Comparison of ENCODE assay signal across 27 cellular contexts in the genomic region with DNA sequence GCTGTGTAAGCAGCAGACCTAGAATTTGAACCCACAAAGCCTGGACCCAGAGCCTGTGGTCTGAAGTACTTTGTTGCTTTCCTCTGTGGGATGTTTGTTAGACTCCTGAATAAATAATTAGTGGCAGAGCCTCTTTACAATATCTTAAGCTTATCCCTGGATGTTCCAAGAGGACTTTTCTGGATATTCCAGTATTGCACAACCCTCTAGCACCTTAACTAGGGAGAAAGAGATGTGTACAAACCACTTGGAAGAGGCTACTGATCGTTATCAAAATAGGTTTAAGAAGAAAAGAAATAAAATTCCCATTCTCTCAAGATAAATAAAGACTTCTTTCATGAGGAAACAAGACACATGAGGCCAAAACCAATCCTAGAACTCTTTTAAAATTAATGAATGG.
A peak's percentile ranks its signal among the peaks of the same experiment; 100 is the strongest.
DNase-seq lines count a peak whose midpoint lies in the region; ATAC-seq, FAIRE-seq and TF ChIP-seq lines count a peak whose summit lies in the region.
"Had no signal": no experiment of that assay in that cellular context is flagged by ENCODE, and none has a peak within 500 bp of the region (broad histone marks: within the 10 kb centered on the region; RNA-seq: fewer than 3 reads in every experiment).

No MANE protein-coding gene starts in this region.

- H3K4me3 ChIP-seq in breast epithelium (no peak overlapping the region), bronchial epithelial cell (ENCODE audit: low read depth, low read length) (no peak overlapping the region), endodermal cell (ENCODE audit: low read length) (no peak overlapping the region)
- H3K4me3 ChIP-seq: BLaER1 treated with 17β-estradiol and CSF1 and Interleukin-3, amounts not matched to agents 10 nM and 100 nM had no signal

- H3K36me3 Mint-ChIP-seq in MCF 10A (ENCODE audit: insufficient read depth, unreplicated experiment) (no peaks in the 10 kb centered on the region), endodermal cell (ENCODE audit: low read depth) (no peaks in the 10 kb centered on the region)
- H3K36me3 Mint-ChIP-seq: CD4-positive, alpha-beta memory T cell had no signal

- no peaks in the 10 kb centered on the region for H3K9me3 ChIP-seq in breast epithelium
- H3K9me3 ChIP-seq in endodermal cell (ENCODE audit: control insufficient read depth, low read length) = no peaks in the 10 kb centered on the region
- H3K9me3 ChIP-seq: BLaER1 treated with 17β-estradiol and CSF1 and Interleukin-3, amounts not matched to agents 10 nM and 100 nM; SK-N-SH had no signal

- no peak for TF ChIP-seq POLR2A in breast epithelium (IDR thresholded peaks at IDR 0.05)

- H3K4me1 ChIP-seq in breast epithelium (no peaks in the 10 kb centered on the region), endodermal cell (ENCODE audit: control insufficient read depth, insufficient read depth, low read length) (no peaks in the 10 kb centered on the region)
- H3K4me1 ChIP-seq: BLaER1 treated with 17β-estradiol and CSF1 and Interleukin-3, amounts not matched to agents 10 nM and 100 nM had no signal

- H3K27me3 Mint-ChIP-seq in MCF 10A (ENCODE audit: insufficient read depth, unreplicated experiment) (no peaks in the 10 kb centered on the region), endodermal cell (ENCODE audit: insufficient read depth) (peaks cover 15% of the 10 kb centered on the region)
- H3K27me3 Mint-ChIP-seq: CD4-positive, alpha-beta memory T cell had no signal

- BruUV-seq in MCF 10A (replicated peaks; lab: Mats Ljungman, UMichigan) = no TSS peak

- POLR2A ChIA-PET in MCF 10A (lab: Yijun Ruan, JAX) = no interaction called here

- WGBS in endodermal cell (ENCODE audit: insufficient coverage in 1 of 2, insufficient read length in 1 of 2), 2 experiments = no CpG with 5 or more reads among the region's 1 CpG

- ATAC-seq in HG02798 (IDR thresholded peaks at IDR 0.05; ENCODE audit: poor library complexity, unreplicated experiment) = no peak

- H3K36me3 ChIP-seq in breast epithelium = no peaks in the 10 kb centered on the region
- H3K36me3 ChIP-seq in bronchial epithelial cell (ENCODE audit: control insufficient read depth, insufficient read depth, low read length) = no peaks in the 10 kb centered on the region
- H3K36me3 ChIP-seq in endodermal cell (ENCODE audit: control insufficient read depth, insufficient read depth, low read length) = no peaks in the 10 kb centered on the region
- H3K36me3 ChIP-seq: BLaER1 treated with 17β-estradiol and CSF1 and Interleukin-3, amounts not matched to agents 10 nM and 100 nM had no signal

- CTCF ChIA-PET in MCF 10A (lab: Yijun Ruan, JAX) = no interaction called here

- H3K27ac ChIP-seq in breast epithelium = no peak overlapping the region
- no peak overlapping the region for H3K27ac ChIP-seq in endodermal cell (ENCODE audit: low read depth, low read length)
- H3K27ac ChIP-seq: BLaER1 treated with 17β-estradiol and CSF1 and Interleukin-3, amounts not matched to agents 10 nM and 100 nM; KMS-11 had no signal

- H3K9me3 Mint-ChIP-seq in MCF 10A (ENCODE audit: unreplicated experiment) = no peaks in the 10 kb centered on the region
- no peaks in the 10 kb centered on the region for H3K9me3 Mint-ChIP-seq in endodermal cell

- DNase-seq in MCF 10A (ENCODE audit: unreplicated experiment) (peak; percentile 27), breast epithelium (ENCODE audit: low spot score in 2 of 2) (no peak), bronchial epithelial cell (ENCODE audit: low read depth) (peak; percentile 41), medulla oblongata (ENCODE audit: extremely low spot score) (peak; percentile 17), NCI-H1092 (lab: John Stamatoyannopoulos, UW) (no peak), endodermal cell (no peak), NCI-H2081 treated with DMSO at 0.1 percent for 48 hours (lab: John Stamatoyannopoulos, UW) (no peak)
- DNase-seq: 8988T; CD4-positive, alpha-beta memory T cell; GOT3; HCEC 1CT; MV-4-11; NCI-H1417; NCI-H1694 treated with DMSO at 0.1 percent for 48 hours; NCI-H2107; NCI-H2227 treated with DMSO at 0.1 percent for 48 hours; NCI-H510A treated with DMSO at 0.1 percent for 48 hours; NCI-H774; NK-92 treated with Interleukin-12 subunit alpha and Interleukin-12 subunit beta, amount 100 ng/mL, for 24 hours; SIG-M5; SK-N-SH had no signal

- no peaks in the 10 kb centered on the region for H3K4me1 Mint-ChIP-seq in MCF 10A (ENCODE audit: insufficient read depth, unreplicated experiment)
- H3K4me1 Mint-ChIP-seq in endodermal cell = peaks cover 13% of the 10 kb centered on the region
- H3K4me1 Mint-ChIP-seq: CD4-positive, alpha-beta memory T cell had no signal

- no peak overlapping the region for H3K27ac Mint-ChIP-seq in MCF 10A (ENCODE audit: low read depth, unreplicated experiment)
- no peak overlapping the region for H3K27ac Mint-ChIP-seq in endodermal cell
- H3K27ac Mint-ChIP-seq: CD4-positive, alpha-beta memory T cell had no signal

- H3K4me3 Mint-ChIP-seq in MCF 10A (ENCODE audit: unreplicated experiment) = no peak overlapping the region
- H3K4me3 Mint-ChIP-seq in endodermal cell = no peak overlapping the region
- H3K4me3 Mint-ChIP-seq: CD4-positive, alpha-beta memory T cell had no signal

- H3K27me3 ChIP-seq in breast epithelium (no peaks in the 10 kb centered on the region), bronchial epithelial cell (ENCODE audit: control insufficient read depth, insufficient read depth, low read length) (no peaks in the 10 kb centered on the region), endodermal cell (ENCODE audit: control insufficient read depth, insufficient read depth, low read length, poor library complexity, severe bottlenecking) (peaks cover 50% of the 10 kb centered on the region)
- H3K27me3 ChIP-seq: BLaER1 treated with 17β-estradiol and CSF1 and Interleukin-3, amounts not matched to agents 10 nM and 100 nM had no signal

- H3K9ac ChIP-seq in endodermal cell (ENCODE audit: extremely low read depth, low read length, poor library complexity, severe bottlenecking) = no peak overlapping the region
- H3K9ac ChIP-seq: BLaER1 treated with 17β-estradiol and CSF1 and Interleukin-3, amounts not matched to agents 10 nM and 100 nM; KMS-11; SK-N-SH had no signal

- TF ChIP-seq CTCF in MCF 10A (IDR thresholded peaks at IDR 0.05; ENCODE audit: unreplicated experiment) (no peak), breast epithelium (IDR thresholded peaks at IDR 0.05) (no peak), bronchial epithelial cell (IDR thresholded peaks at IDR 0.05; ENCODE audit: insufficient read depth, low read length, severe bottlenecking) (no peak), endodermal cell (conservative IDR thresholded peaks at IDR 0.05) (no peak)

- intact Hi-C loops in MCF 10A (cut with micrococcal nuclease) = no loop called here
- intact Hi-C loops in breast epithelium (cut with DNase I; ENCODE audit: low total_unique reads) = no loop called here

- no peak for FAIRE-seq in bronchial epithelial cell (lab: Jason Lieb, UNC)
- FAIRE-seq: G401.6, GM19239, HTR-8/SVneo had no signal

Comparison
In these comparisons a context has a peak if more than half of its experiments do, and no peak if none do; other contexts are left out.
1. DNase-seq: peak in MCF 10A (single experiment), bronchial epithelial cell (single experiment) and medulla oblongata (single experiment); none in breast epithelium (0 of 2), NCI-H1092 (single experiment), endodermal cell (single experiment) and NCI-H2081 treated with DMSO at 0.1 percent for 48 hours (single experiment).